Comparison of ENCODE assay signal across 12 cellular contexts in the genomic region with DNA sequence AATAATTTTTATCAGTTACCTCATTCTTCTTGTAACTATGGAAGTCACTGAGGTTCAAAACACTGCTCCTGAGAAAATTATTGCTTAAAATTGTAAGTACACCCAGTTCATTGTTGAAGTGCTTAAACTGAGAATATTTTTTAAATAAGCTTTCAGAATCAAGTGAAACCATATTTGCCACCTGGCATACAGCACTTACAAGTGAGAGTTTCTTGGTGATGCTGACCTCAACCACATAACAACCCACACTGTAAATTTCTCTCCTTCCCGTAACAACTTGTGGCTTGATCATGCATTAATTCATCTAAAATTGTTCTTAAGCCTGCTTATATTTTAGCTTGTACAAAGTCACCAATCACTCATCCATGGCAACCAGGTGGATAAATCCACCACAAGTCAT. TPM values are rescaled to one million over a fixed set of nuclear protein-coding genes. Genes with fewer than 3 reads are reported as not detected.
DNase-seq lines count a peak whose midpoint lies in the region; ATAC-seq and TF ChIP-seq lines count a peak whose summit lies in the region.
"Had no signal": no experiment of that assay in that cellular context is flagged by ENCODE, and none has a peak within 500 bp of the region (broad histone marks: within the 10 kb centered on the region; RNA-seq: fewer than 3 reads in every experiment).

No MANE protein-coding gene starts in this region.

- H3K27me3 ChIP-seq in GM23338 (ENCODE audit: insufficient read depth) (no peaks in the 10 kb centered on the region), H7 (ENCODE audit: control insufficient read depth, insufficient read depth, low read length) (no peaks in the 10 kb centered on the region)

- peaks cover 8% of the 10 kb centered on the region; the same call in 1 of the 2 replicates for H3K9me2 ChIP-seq in GM23338 (ENCODE audit: insufficient read depth)

- peak; percentile 6 for DNase-seq in activated naive CD4-positive, alpha-beta T cell treated with anti-CD3 and anti-CD28 coated beads for 36 hours
- no peak for DNase-seq in activated naive CD4-positive, alpha-beta T cell treated with anti-CD3 and anti-CD28 coated beads, Interleukin-2, amount 10 ng/mL, durations not matched to agents 7 days and 5 days
- no peak for DNase-seq in GM23338 (ENCODE audit: low spot score)
- no peak for DNase-seq in H7
- no peak for DNase-seq in superior temporal gyrus (ENCODE audit: extremely low spot score)
- DNase-seq in CD1c-positive myeloid dendritic cell (ENCODE audit: extremely low spot score): no peak
- DNase-seq: ACHN; activated CD4-positive, alpha-beta T cell treated with anti-CD3 and anti-CD28 coated beads, Interleukin-2, amount 50 U/mL, for 1 hour; anterior cingulate cortex; left colon had no signal

- no peaks in the 10 kb centered on the region for H3F3A ChIP-seq in GM23338 (replicated peaks; ENCODE audit: low read depth)

- H3K79me2 ChIP-seq in GM23338 (replicated peaks; ENCODE audit: insufficient read depth): no peaks in the 10 kb centered on the region

- H3K36me3 Mint-ChIP-seq in activated naive CD4-positive, alpha-beta T cell treated with anti-CD3 and anti-CD28 coated beads for 36 hours (ENCODE audit: low read depth): peaks cover 10% of the 10 kb centered on the region
- H3K36me3 Mint-ChIP-seq in activated naive CD4-positive, alpha-beta T cell treated with anti-CD3 and anti-CD28 coated beads, Interleukin-2, amount 10 ng/mL, durations not matched to agents 7 days and 5 days: no peaks in the 10 kb centered on the region
- H3K36me3 Mint-ChIP-seq in GM23338 (ENCODE audit: low read depth): no peaks in the 10 kb centered on the region

- H3K4me3 Mint-ChIP-seq in activated naive CD4-positive, alpha-beta T cell treated with anti-CD3 and anti-CD28 coated beads for 36 hours: no peak overlapping the region
- H3K4me3 Mint-ChIP-seq in activated naive CD4-positive, alpha-beta T cell treated with anti-CD3 and anti-CD28 coated beads, Interleukin-2, amount 10 ng/mL, durations not matched to agents 7 days and 5 days: no peak overlapping the region
- no peak overlapping the region for H3K4me3 Mint-ChIP-seq in GM23338

- TF ChIP-seq CTCF in GM23338 (conservative IDR thresholded peaks at IDR 0.05; ENCODE audit: low read depth in 2 of 2): no peak

- no peaks in the 10 kb centered on the region for H3K27me3 Mint-ChIP-seq in activated naive CD4-positive, alpha-beta T cell treated with anti-CD3 and anti-CD28 coated beads for 36 hours (ENCODE audit: low read depth)
- H3K27me3 Mint-ChIP-seq in activated naive CD4-positive, alpha-beta T cell treated with anti-CD3 and anti-CD28 coated beads, Interleukin-2, amount 10 ng/mL, durations not matched to agents 7 days and 5 days: no peaks in the 10 kb centered on the region
- no peaks in the 10 kb centered on the region for H3K27me3 Mint-ChIP-seq in GM23338 (ENCODE audit: insufficient read depth, low read depth, poor library complexity)

- ATAC-seq in HG02798 (IDR thresholded peaks at IDR 0.05; ENCODE audit: poor library complexity, unreplicated experiment) (peak; percentile 72), HG03571 (IDR thresholded peaks at IDR 0.05; ENCODE audit: unreplicated experiment) (peak; percentile 70), GM23338 (no peak)
- ATAC-seq: left colon had no signal

- H3K4me2 ChIP-seq in GM23338: no peak overlapping the region

- no peaks in the 10 kb centered on the region for H4K20me1 ChIP-seq in GM23338 (replicated peaks; ENCODE audit: insufficient read depth)

- H3K27ac ChIP-seq in GM23338 (ENCODE audit: low read depth): no peak overlapping the region

- H3K36me3 ChIP-seq in GM23338 (ENCODE audit: insufficient read depth) (no peaks in the 10 kb centered on the region), H7 (replicated peaks; ENCODE audit: control insufficient read depth, insufficient read depth, low read length) (no peaks in the 10 kb centered on the region)

- H3K4me3 ChIP-seq in GM23338 (no peak overlapping the region), H7 (ENCODE audit: insufficient read depth, low read depth, low read length) (no peak overlapping the region)

- CTCF ChIA-PET in activated naive CD4-positive, alpha-beta T cell treated with anti-CD3 and anti-CD28 coated beads for 36 hours (lab: Charles Lee): no interaction called here
- CTCF ChIA-PET in activated naive CD4-positive, alpha-beta T cell treated with anti-CD3 and anti-CD28 coated beads, Interleukin-2, amount 10 ng/mL, durations not matched to agents 7 days and 5 days (lab: Charles Lee): no interaction called here

- peaks cover 18% of the 10 kb centered on the region for H3K4me1 Mint-ChIP-seq in activated naive CD4-positive, alpha-beta T cell treated with anti-CD3 and anti-CD28 coated beads for 36 hours (ENCODE audit: low read depth)
- H3K4me1 Mint-ChIP-seq in activated naive CD4-positive, alpha-beta T cell treated with anti-CD3 and anti-CD28 coated beads, Interleukin-2, amount 10 ng/mL, durations not matched to agents 7 days and 5 days: peaks cover 11% of the 10 kb centered on the region
- H3K4me1 Mint-ChIP-seq in GM23338: peaks cover 2% of the 10 kb centered on the region; the same call in 1 of the 3 replicates

- H3K27ac Mint-ChIP-seq in activated naive CD4-positive, alpha-beta T cell treated with anti-CD3 and anti-CD28 coated beads for 36 hours: no peak overlapping the region
- no peak overlapping the region for H3K27ac Mint-ChIP-seq in activated naive CD4-positive, alpha-beta T cell treated with anti-CD3 and anti-CD28 coated beads, Interleukin-2, amount 10 ng/mL, durations not matched to agents 7 days and 5 days
- no peak overlapping the region for H3K27ac Mint-ChIP-seq in GM23338

- no peaks in the 10 kb centered on the region for H3K9me3 Mint-ChIP-seq in activated naive CD4-positive, alpha-beta T cell treated with anti-CD3 and anti-CD28 coated beads for 36 hours
- H3K9me3 Mint-ChIP-seq in activated naive CD4-positive, alpha-beta T cell treated with anti-CD3 and anti-CD28 coated beads, Interleukin-2, amount 10 ng/mL, durations not matched to agents 7 days and 5 days: no peaks in the 10 kb centered on the region
- H3K9me3 Mint-ChIP-seq in GM23338: no peaks in the 10 kb centered on the region

- no peak overlapping the region for H2AFZ ChIP-seq in GM23338

- intact Hi-C loops in activated naive CD4-positive, alpha-beta T cell treated with anti-CD3 and anti-CD28 coated beads for 36 hours (cut with micrococcal nuclease): no loop called here

- H3K4me1 ChIP-seq in GM23338 (ENCODE audit: insufficient read depth): no peaks in the 10 kb centered on the region

TF ChIP-seq in GM23338, 12 proteins besides CTCF, POLR2A, EP300 and RAD21 (continues in another document):
- TF ChIP-seq, protein P1, sequence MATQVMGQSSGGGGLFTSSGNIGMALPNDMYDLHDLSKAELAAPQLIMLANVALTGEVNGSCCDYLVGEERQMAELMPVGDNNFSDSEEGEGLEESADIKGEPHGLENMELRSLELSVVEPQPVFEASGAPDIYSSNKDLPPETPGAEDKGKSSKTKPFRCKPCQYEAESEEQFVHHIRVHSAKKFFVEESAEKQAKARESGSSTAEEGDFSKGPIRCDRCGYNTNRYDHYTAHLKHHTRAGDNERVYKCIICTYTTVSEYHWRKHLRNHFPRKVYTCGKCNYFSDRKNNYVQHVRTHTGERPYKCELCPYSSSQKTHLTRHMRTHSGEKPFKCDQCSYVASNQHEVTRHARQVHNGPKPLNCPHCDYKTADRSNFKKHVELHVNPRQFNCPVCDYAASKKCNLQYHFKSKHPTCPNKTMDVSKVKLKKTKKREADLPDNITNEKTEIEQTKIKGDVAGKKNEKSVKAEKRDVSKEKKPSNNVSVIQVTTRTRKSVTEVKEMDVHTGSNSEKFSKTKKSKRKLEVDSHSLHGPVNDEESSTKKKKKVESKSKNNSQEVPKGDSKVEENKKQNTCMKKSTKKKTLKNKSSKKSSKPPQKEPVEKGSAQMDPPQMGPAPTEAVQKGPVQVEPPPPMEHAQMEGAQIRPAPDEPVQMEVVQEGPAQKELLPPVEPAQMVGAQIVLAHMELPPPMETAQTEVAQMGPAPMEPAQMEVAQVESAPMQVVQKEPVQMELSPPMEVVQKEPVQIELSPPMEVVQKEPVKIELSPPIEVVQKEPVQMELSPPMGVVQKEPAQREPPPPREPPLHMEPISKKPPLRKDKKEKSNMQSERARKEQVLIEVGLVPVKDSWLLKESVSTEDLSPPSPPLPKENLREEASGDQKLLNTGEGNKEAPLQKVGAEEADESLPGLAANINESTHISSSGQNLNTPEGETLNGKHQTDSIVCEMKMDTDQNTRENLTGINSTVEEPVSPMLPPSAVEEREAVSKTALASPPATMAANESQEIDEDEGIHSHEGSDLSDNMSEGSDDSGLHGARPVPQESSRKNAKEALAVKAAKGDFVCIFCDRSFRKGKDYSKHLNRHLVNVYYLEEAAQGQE (IDR thresholded peaks at IDR 0.05; ENCODE audit: unreplicated experiment): no peak

RNA-seq across cellular contexts. Expression of a gene that starts 34.0 kb away (rescaled TPM):
- 10 to 100 TPM; 24.4 to 26.6 TPM for total RNA-seq in activated naive CD4-positive, alpha-beta T cell treated with anti-CD3 and anti-CD28 coated beads for 36 hours
- total RNA-seq in GM23338 (2014; rRNA removed; shearing (Covaris generic)): 7.3 and 7.7 TPM in 2 replicates
- 14.0 and 17.3 TPM in 2 replicates for polyA plus RNA-seq in GM23338 (2016; fragmentation: Nextera tagmentation; extraction: Ambion mirVana)
- 9.2 and 11.3 TPM in 2 replicates for total RNA-seq in H7 (2014; rRNA removed; shearing (Covaris generic))
